ENCODE assay signal across 22 cellular contexts in the genomic region with DNA sequence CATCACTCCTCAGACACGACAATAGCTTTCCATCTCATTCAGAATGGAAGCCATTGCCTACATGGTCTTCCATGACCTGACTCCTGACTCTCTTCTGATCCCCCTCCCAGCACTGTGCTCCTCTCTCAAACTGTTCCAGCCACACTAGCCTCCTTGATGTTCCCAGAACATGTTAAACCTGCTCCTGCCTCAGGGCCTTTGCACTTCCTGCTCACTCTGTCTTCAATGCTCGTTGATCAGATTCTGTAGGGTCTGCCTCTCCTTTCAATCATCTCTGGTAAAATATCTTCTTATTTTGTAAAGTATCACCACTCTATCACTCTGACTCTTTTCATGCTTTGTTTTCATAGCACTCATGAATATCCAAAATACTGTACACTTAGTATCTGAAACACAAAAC.
DNase-seq lines count a peak whose midpoint lies in the region; ATAC-seq and TF ChIP-seq lines count a peak whose summit lies in the region.
"Had no signal": no experiment of that assay in that cellular context is flagged by ENCODE, and none has a peak within 500 bp of the region (broad histone marks: within the 10 kb centered on the region; RNA-seq: fewer than 3 reads in every experiment).

No MANE protein-coding gene starts in this region.

- H3K27me3 Mint-ChIP-seq in H9 (ENCODE audit: low read depth) (no peaks in the 10 kb centered on the region), glutamatergic neuron (ENCODE audit: unreplicated experiment) (no peaks in the 10 kb centered on the region), type B pancreatic cell (no peaks in the 10 kb centered on the region)
- H3K27me3 Mint-ChIP-seq: IgD-negative memory B cell had no signal

- intact Hi-C loops in PC-9 (cut with micrococcal nuclease; ENCODE audit: unreplicated experiment): no loop called here

- no peak overlapping the region for H2BK20ac ChIP-seq in H9 (ENCODE audit: low read depth, low read length, poor library complexity, severe bottlenecking)

- H3K9me2 ChIP-seq in PC-9 (ENCODE audit: insufficient read depth): no peaks in the 10 kb centered on the region

- H2AFZ ChIP-seq in H9 (ENCODE audit: low read length) (no peak overlapping the region), PC-9 (no peak overlapping the region)

- H3K4me2 ChIP-seq in H9 (ENCODE audit: insufficient read depth, insufficient read length, low read length): no peak overlapping the region
- no peak overlapping the region for H3K4me2 ChIP-seq in PC-9
- H3K4me2 ChIP-seq: KMS-11 had no signal

- no peak overlapping the region for H3K9ac ChIP-seq in H9 (ENCODE audit: extremely low read depth, insufficient read length, low read length)
- H3K9ac ChIP-seq: KMS-11 had no signal

- no peak for ATAC-seq in GM21528 (IDR thresholded peaks at IDR 0.05; ENCODE audit: low FRiP score, unreplicated experiment)
- ATAC-seq: PC-3, Right ventricle myocardium inferior had no signal

- no peak overlapping the region for H2BK15ac ChIP-seq in H9 (ENCODE audit: low read depth, low read length)

- H3K27ac Mint-ChIP-seq in H9: peak overlapping the region; percentile 52 to 93 (median 76)
- H3K27ac Mint-ChIP-seq in glutamatergic neuron (ENCODE audit: unreplicated experiment): peak overlapping the region; percentile 0
- no peak overlapping the region for H3K27ac Mint-ChIP-seq in type B pancreatic cell
- H3K27ac Mint-ChIP-seq: CD8-positive, alpha-beta memory T cell; IgD-negative memory B cell had no signal

- no CpG with 5 or more reads among the region's 2 CpGs for WGBS in H9 (ENCODE audit: extremely low coverage, insufficient read length, low lambda C conversion rate)

- no peak overlapping the region for H3T11ph ChIP-seq in H9 (ENCODE audit: low read length)

- H3K27ac ChIP-seq in H9 (ENCODE audit: insufficient read length, low read depth, low read length) (no peak overlapping the region), PC-9 (no peak overlapping the region)
- H3K27ac ChIP-seq: KMS-11 had no signal

- H3K4me1 Mint-ChIP-seq in H9 (peaks cover 24 to 46% of the 10 kb centered on the region in 2 experiments), glutamatergic neuron (ENCODE audit: low read depth, unreplicated experiment) (peaks cover 5% of the 10 kb centered on the region), type B pancreatic cell (ENCODE audit: unreplicated experiment) (peaks cover 26% of the 10 kb centered on the region)
- H3K4me1 Mint-ChIP-seq: CD14-positive monocyte; CD8-positive, alpha-beta memory T cell had no signal

- no peak overlapping the region for H4K5ac ChIP-seq in H9 (ENCODE audit: insufficient read length, low read depth, low read length)

- no peak for DNase-seq in H9
- DNase-seq in PC-9: no peak
- DNase-seq in glutamatergic neuron: no peak
- no peak for DNase-seq in type B pancreatic cell (ENCODE audit: extremely low spot score, unreplicated experiment)
- no peak for DNase-seq in kidney tubule cell (ENCODE audit: low spot score)
- DNase-seq in SW480 (ENCODE audit: low spot score): no peak
- DNase-seq: BE2C; Calu3; CD8-positive, alpha-beta memory T cell; DND-41; MM.1S; NCI-H2029; NCI-H446; NCI-H524 treated with DMSO at 0.1 percent for 48 hours; NCI-H774; PC-3; T-helper 1 cell had no signal

- H3K36me3 ChIP-seq in PC-9 (ENCODE audit: low read depth): peaks cover 12% of the 10 kb centered on the region
- H3K36me3 ChIP-seq: BE2C had no signal

- H3K4ac ChIP-seq in H9 (ENCODE audit: low read depth, low read length): no peak overlapping the region

- no peaks in the 10 kb centered on the region for H3F3A ChIP-seq in PC-9 (ENCODE audit: insufficient read depth, low read depth)

- BruUV-seq in PC-9 (replicated peaks; lab: Mats Ljungman, UMichigan): TSS peak; percentile 3

- H3K23ac ChIP-seq in H9 (ENCODE audit: insufficient read length, low read depth, low read length): no peak overlapping the region

- H2BK120ac ChIP-seq in H9 (ENCODE audit: low read depth, low read length, poor library complexity, severe bottlenecking): no peak overlapping the region

- no peak overlapping the region for H3K56ac ChIP-seq in H9 (ENCODE audit: insufficient read length, low read depth, low read length)

- H3K4me3 Mint-ChIP-seq in H9: no peak overlapping the region
- H3K4me3 Mint-ChIP-seq in glutamatergic neuron (ENCODE audit: unreplicated experiment): no peak overlapping the region
- peak overlapping the region; percentile 1 for H3K4me3 Mint-ChIP-seq in type B pancreatic cell
- H3K4me3 Mint-ChIP-seq: CD14-positive monocyte; CD8-positive, alpha-beta memory T cell; IgD-negative memory B cell had no signal

- peaks cover 4 to 6% (median 4%) of the 10 kb centered on the region in 3 experiments; a peak in 6 of 7 replicates for H3K36me3 Mint-ChIP-seq in H9 (ENCODE audit: insufficient read depth in 1 of 3, low read depth in 3 of 3)
- H3K36me3 Mint-ChIP-seq in glutamatergic neuron (ENCODE audit: unreplicated experiment): no peaks in the 10 kb centered on the region
- peaks cover 27% of the 10 kb centered on the region for H3K36me3 Mint-ChIP-seq in type B pancreatic cell

- H3K4me3 ChIP-seq in PC-9: no peak overlapping the region

- POLR2A ChIA-PET in PC-9 (lab: Charles Lee; ENCODE audit: unreplicated experiment): interaction anchor here (0.6 kb wide), 1 partner anchor 34 kb away, joined by 7 read pairs; no protein-coding TSS in a partner anchor

- no peak overlapping the region for H4K91ac ChIP-seq in H9 (ENCODE audit: insufficient read length, low read depth, low read length)

- H3K27me3 ChIP-seq in H9 (ENCODE audit: insufficient read depth, low read length) (no peaks in the 10 kb centered on the region), PC-9 (ENCODE audit: insufficient read depth, low read depth) (no peaks in the 10 kb centered on the region)
- H3K27me3 ChIP-seq: BE2C had no signal

- H2BK5ac ChIP-seq in H9 (ENCODE audit: insufficient read length, low read length): no peak overlapping the region

- H4K20me1 ChIP-seq in H9 (ENCODE audit: control insufficient read depth, insufficient read depth, insufficient read length) (no peaks in the 10 kb centered on the region), PC-9 (ENCODE audit: insufficient read depth) (no peaks in the 10 kb centered on the region)

- no peak overlapping the region for H4K8ac ChIP-seq in H9 (replicated peaks; ENCODE audit: insufficient read length, low read depth, low read length)

- H3K79me2 ChIP-seq in H9 (ENCODE audit: insufficient read depth, low read length): no peaks in the 10 kb centered on the region
- no peaks in the 10 kb centered on the region for H3K79me2 ChIP-seq in PC-9 (ENCODE audit: low read depth)

- H3K23me2 ChIP-seq in H9 (ENCODE audit: insufficient read length, low read depth, low read length, poor library complexity, severe bottlenecking): no peaks in the 10 kb centered on the region

- no peak overlapping the region for H2AK5ac ChIP-seq in H9 (ENCODE audit: insufficient read length, low read length)

- H3K14ac ChIP-seq in H9 (ENCODE audit: insufficient read depth, low read length): no peak overlapping the region

- H3K9me3 ChIP-seq in H9 (ENCODE audit: control insufficient read depth, low read depth, low read length) (no peaks in the 10 kb centered on the region), PC-9 (ENCODE audit: insufficient read depth, low read depth) (no peaks in the 10 kb centered on the region)
- H3K9me3 ChIP-seq: BE2C had no signal

- H3K9me3 Mint-ChIP-seq in H9: no peaks in the 10 kb centered on the region
- no peaks in the 10 kb centered on the region for H3K9me3 Mint-ChIP-seq in glutamatergic neuron (ENCODE audit: unreplicated experiment)
- no peaks in the 10 kb centered on the region for H3K9me3 Mint-ChIP-seq in type B pancreatic cell
- H3K9me3 Mint-ChIP-seq: CD14-positive monocyte had no signal

- no peak overlapping the region for H2BK12ac ChIP-seq in H9 (ENCODE audit: insufficient read length, low read depth, low read length)

- H3K79me1 ChIP-seq in H9 (ENCODE audit: insufficient read depth, low read depth, low read length, poor library complexity, severe bottlenecking): no peaks in the 10 kb centered on the region

- H3K18ac ChIP-seq in H9 (ENCODE audit: insufficient read length, low read depth, low read length): no peak overlapping the region

- no peak for TF ChIP-seq CTCF in H9 (conservative IDR thresholded peaks at IDR 0.05)
- TF ChIP-seq CTCF in PC-9 (conservative IDR thresholded peaks at IDR 0.05): no peak
- no peak for TF ChIP-seq CTCF in glutamatergic neuron (IDR thresholded peaks at IDR 0.05; ENCODE audit: partially characterized antibody, unreplicated experiment)
- no peak for TF ChIP-seq CTCF in type B pancreatic cell (conservative IDR thresholded peaks at IDR 0.05)

- CTCF ChIA-PET in PC-9 (lab: Charles Lee): interaction anchor here (0.6 kb wide), 1 partner anchor 22 kb away, joined by 3 read pairs; no protein-coding TSS in a partner anchor

- peaks cover 10% of the 10 kb centered on the region for H3K4me1 ChIP-seq in H9 (ENCODE audit: insufficient read depth, low read length)
- no peaks in the 10 kb centered on the region for H3K4me1 ChIP-seq in PC-9 (replicated peaks; ENCODE audit: insufficient read depth)
- H3K4me1 ChIP-seq: BE2C had no signal
